ENCODE assay signal across 8 cellular contexts in the genomic region with DNA sequence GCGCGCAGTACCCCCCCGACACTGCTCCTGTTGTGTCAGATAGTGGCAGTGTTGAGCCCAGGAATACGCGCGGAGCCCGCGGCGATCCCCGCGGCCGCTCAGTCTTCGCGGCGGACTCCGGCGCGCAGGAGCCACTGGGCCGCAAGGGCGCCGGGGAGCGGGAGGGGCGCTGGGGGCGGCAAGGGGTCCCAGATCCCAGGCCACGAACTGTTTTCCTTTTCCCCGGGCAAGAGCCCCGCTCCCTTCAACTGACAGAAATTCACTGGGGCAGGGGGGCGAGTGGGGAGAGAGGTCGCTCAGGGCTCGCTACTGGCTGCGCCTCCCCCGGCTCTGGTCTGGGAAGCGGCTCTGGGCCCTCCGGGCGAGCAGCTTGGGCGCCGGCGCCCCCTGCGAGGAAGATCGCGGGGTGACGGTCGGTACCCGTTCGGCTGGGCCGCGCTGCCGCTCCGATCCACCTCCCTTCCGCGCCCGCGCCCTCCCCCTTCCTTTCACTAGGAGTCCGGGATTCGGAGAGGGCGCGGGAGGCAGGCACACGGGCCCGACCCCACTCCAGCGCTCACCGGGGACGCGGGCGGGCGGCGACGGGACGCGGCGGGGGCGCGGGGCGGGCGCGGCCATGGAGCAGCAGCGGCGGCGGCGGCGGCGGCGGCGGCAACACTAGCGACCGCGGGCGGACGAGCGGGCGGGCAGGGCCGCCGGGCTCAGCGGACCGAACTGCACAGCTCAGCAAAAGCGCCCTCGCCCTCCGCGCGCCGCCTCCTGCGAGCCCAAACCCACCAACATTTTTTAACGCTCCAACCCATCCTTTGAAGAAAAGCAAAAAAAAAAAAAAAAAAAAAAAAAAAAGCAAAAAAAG. TPM values are rescaled to one million over a fixed set of nuclear protein-coding genes. Genes with fewer than 3 reads are reported as not detected.
A peak's percentile ranks its signal among the peaks of the same experiment; 100 is the strongest.
DNase-seq lines count a peak whose midpoint lies in the region; ATAC-seq and TF ChIP-seq lines count a peak whose summit lies in the region.

No MANE protein-coding gene starts in this region.

- H3K9me2 ChIP-seq in PC-9 (ENCODE audit: insufficient read depth), result no peaks in the 10 kb centered on the region

- peak overlapping the region; percentile 80 for H3K4me2 ChIP-seq in DND-41 (ENCODE audit: insufficient read depth, low read length)
- peak overlapping the region; percentile 78 for H3K4me2 ChIP-seq in PC-9

- H3K9me3 ChIP-seq in DND-41 (ENCODE audit: insufficient read depth, low read length, severe bottlenecking), result no peaks in the 10 kb centered on the region
- no peaks in the 10 kb centered on the region for H3K9me3 ChIP-seq in PC-9 (ENCODE audit: insufficient read depth, low read depth)

- H3K79me2 ChIP-seq in DND-41 (ENCODE audit: insufficient read depth, low read length) (no peaks in the 10 kb centered on the region), PC-9 (ENCODE audit: low read depth) (no peaks in the 10 kb centered on the region)

- peak overlapping the region; percentile 64 for H3K27ac ChIP-seq in DND-41 (ENCODE audit: low read length)
- H3K27ac ChIP-seq in PC-9, result peak overlapping the region; percentile 71

- H3K4me1 Mint-ChIP-seq in neural crest cell, result peaks cover 14% of the 10 kb centered on the region

- no peaks in the 10 kb centered on the region for H3K36me3 ChIP-seq in DND-41 (ENCODE audit: insufficient read depth, low read length)
- no peaks in the 10 kb centered on the region for H3K36me3 ChIP-seq in PC-9 (ENCODE audit: low read depth)

- DNase-seq in DND-41 (peak; percentile 84), PC-9 (peak; percentile 65 to 73), fibroblast of villous mesenchyme (ENCODE audit: low read depth) (peak; percentile 90), neural crest cell (ENCODE audit: low read depth, low spot score) (peak; percentile 71), stromal cell of bone marrow (ENCODE audit: low read depth) (peak; percentile 81)
- peak; percentile 87 for DNase-seq in activated effector memory CD4-positive, alpha-beta T cell treated with anti-CD3 and anti-CD28 coated beads, Interleukin-2, amount 50 U/mL, for 16 hours

- TF ChIP-seq RAD21 in Ishikawa (IDR thresholded peaks at IDR 0.05; ENCODE audit: low read depth), result peak; percentile 71

- TF ChIP-seq EP300 in Ishikawa (IDR thresholded peaks at IDR 0.05; ENCODE audit: borderline replicate concordance), result no peak

- CTCF ChIA-PET in PC-9 (lab: Charles Lee), result no interaction called here

- ATAC-seq in DND-41 (ENCODE audit: insufficient read depth, low read depth) (peak; percentile 92), GM21619 (IDR thresholded peaks at IDR 0.05; ENCODE audit: unreplicated experiment) (peak; percentile 89)

- H3K4me1 ChIP-seq in DND-41 (ENCODE audit: insufficient read depth, low read length) (peaks cover 32% of the 10 kb centered on the region), PC-9 (replicated peaks; ENCODE audit: insufficient read depth) (peaks cover 11% of the 10 kb centered on the region)

- H3K4me3 ChIP-seq in DND-41 (ENCODE audit: low read depth in 1 of 2, low read length in 2 of 2), result peak overlapping the region; percentile 50 to 66
- peak overlapping the region; percentile 91 for H3K4me3 ChIP-seq in PC-9
- peak overlapping the region; percentile 68 for H3K4me3 ChIP-seq in fibroblast of villous mesenchyme (ENCODE audit: low read depth, low read length)

- POLR2A ChIA-PET in PC-9 (lab: Charles Lee; ENCODE audit: unreplicated experiment), result interaction anchor here (0.6 to 0.7 kb wide), 4 partner anchors 10 to 431 kb away, joined by 3 to 6 read pairs (median 3); no protein-coding TSS in a partner anchor

- H3K27me3 Mint-ChIP-seq in neural crest cell (ENCODE audit: low read depth), result peaks cover 6% of the 10 kb centered on the region

- H3K27ac Mint-ChIP-seq in neural crest cell (ENCODE audit: unreplicated experiment), result no peak overlapping the region

- TF ChIP-seq CTCF in DND-41 (IDR thresholded peaks at IDR 0.05; ENCODE audit: borderline replicate concordance, extremely low read depth, low read length, poor library complexity, severe bottlenecking) (peak; percentile 73), PC-9 (conservative IDR thresholded peaks at IDR 0.05) (peak; percentile 68; the same call in 1 of the 2 replicates), fibroblast of villous mesenchyme (IDR thresholded peaks at IDR 0.05; ENCODE audit: insufficient read depth, low read depth, low read length) (peak; percentile 57), neural crest cell (conservative IDR thresholded peaks at IDR 0.05) (peak; percentile 64)

- peak overlapping the region; percentile 77 for H2AFZ ChIP-seq in DND-41 (ENCODE audit: low read depth, low read length)
- H2AFZ ChIP-seq in PC-9, result peak overlapping the region; percentile 95

- intact Hi-C loops in PC-9 (cut with micrococcal nuclease; ENCODE audit: unreplicated experiment), result loop anchor here (2.0 to 10.0 kb wide), 3 partner anchors 42 to 544 kb away; no protein-coding TSS in a partner anchor

- no peaks in the 10 kb centered on the region for H3K9me3 Mint-ChIP-seq in neural crest cell

- no TSS peak for BruUV-seq in PC-9 (replicated peaks; lab: Mats Ljungman, UMichigan)

- H3K4me3 Mint-ChIP-seq in neural crest cell, result peak overlapping the region; percentile 73

- H4K20me1 ChIP-seq in DND-41 (ENCODE audit: insufficient read depth, low read length) (no peaks in the 10 kb centered on the region), PC-9 (ENCODE audit: insufficient read depth) (no peaks in the 10 kb centered on the region)

- H3K9ac ChIP-seq in DND-41 (ENCODE audit: low read depth, low read length), result peak overlapping the region; percentile 72

- H3K27me3 ChIP-seq in DND-41 (ENCODE audit: insufficient read depth, low read length, poor library complexity) (peaks cover 33% of the 10 kb centered on the region), PC-9 (ENCODE audit: insufficient read depth, low read depth) (no peaks in the 10 kb centered on the region)

- H3K36me3 Mint-ChIP-seq in neural crest cell (ENCODE audit: low read depth), result no peaks in the 10 kb centered on the region

- H3F3A ChIP-seq in PC-9 (ENCODE audit: insufficient read depth, low read depth), result no peaks in the 10 kb centered on the region

TF ChIP-seq in Ishikawa, 13 proteins besides CTCF, POLR2A, EP300 and RAD21:
- TF ChIP-seq, protein P1, sequence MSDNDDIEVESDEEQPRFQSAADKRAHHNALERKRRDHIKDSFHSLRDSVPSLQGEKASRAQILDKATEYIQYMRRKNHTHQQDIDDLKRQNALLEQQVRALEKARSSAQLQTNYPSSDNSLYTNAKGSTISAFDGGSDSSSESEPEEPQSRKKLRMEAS (IDR thresholded peaks at IDR 0.05), result peak; percentile 40
- TF ChIP-seq, protein P2, sequence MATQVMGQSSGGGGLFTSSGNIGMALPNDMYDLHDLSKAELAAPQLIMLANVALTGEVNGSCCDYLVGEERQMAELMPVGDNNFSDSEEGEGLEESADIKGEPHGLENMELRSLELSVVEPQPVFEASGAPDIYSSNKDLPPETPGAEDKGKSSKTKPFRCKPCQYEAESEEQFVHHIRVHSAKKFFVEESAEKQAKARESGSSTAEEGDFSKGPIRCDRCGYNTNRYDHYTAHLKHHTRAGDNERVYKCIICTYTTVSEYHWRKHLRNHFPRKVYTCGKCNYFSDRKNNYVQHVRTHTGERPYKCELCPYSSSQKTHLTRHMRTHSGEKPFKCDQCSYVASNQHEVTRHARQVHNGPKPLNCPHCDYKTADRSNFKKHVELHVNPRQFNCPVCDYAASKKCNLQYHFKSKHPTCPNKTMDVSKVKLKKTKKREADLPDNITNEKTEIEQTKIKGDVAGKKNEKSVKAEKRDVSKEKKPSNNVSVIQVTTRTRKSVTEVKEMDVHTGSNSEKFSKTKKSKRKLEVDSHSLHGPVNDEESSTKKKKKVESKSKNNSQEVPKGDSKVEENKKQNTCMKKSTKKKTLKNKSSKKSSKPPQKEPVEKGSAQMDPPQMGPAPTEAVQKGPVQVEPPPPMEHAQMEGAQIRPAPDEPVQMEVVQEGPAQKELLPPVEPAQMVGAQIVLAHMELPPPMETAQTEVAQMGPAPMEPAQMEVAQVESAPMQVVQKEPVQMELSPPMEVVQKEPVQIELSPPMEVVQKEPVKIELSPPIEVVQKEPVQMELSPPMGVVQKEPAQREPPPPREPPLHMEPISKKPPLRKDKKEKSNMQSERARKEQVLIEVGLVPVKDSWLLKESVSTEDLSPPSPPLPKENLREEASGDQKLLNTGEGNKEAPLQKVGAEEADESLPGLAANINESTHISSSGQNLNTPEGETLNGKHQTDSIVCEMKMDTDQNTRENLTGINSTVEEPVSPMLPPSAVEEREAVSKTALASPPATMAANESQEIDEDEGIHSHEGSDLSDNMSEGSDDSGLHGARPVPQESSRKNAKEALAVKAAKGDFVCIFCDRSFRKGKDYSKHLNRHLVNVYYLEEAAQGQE (IDR thresholded peaks at IDR 0.05; ENCODE audit: low read depth), result no peak
- TF ChIP-seq NFIC (IDR thresholded peaks at IDR 0.05), result no peak
- no peak for TF ChIP-seq CREB1 (IDR thresholded peaks at IDR 0.05; ENCODE audit: low read depth)
- TF ChIP-seq CEBPB (IDR thresholded peaks at IDR 0.05), result no peak
- peak; percentile 93 for TF ChIP-seq ZBTB7A (IDR thresholded peaks at IDR 0.05; ENCODE audit: low read depth)
- TF ChIP-seq, protein P3, sequence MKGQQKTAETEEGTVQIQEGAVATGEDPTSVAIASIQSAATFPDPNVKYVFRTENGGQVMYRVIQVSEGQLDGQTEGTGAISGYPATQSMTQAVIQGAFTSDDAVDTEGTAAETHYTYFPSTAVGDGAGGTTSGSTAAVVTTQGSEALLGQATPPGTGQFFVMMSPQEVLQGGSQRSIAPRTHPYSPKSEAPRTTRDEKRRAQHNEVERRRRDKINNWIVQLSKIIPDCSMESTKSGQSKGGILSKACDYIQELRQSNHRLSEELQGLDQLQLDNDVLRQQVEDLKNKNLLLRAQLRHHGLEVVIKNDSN (IDR thresholded peaks at IDR 0.05), result no peak
- no peak for TF ChIP-seq TEAD4 (IDR thresholded peaks at IDR 0.05)
- TF ChIP-seq TCF12 (IDR thresholded peaks at IDR 0.05; ENCODE audit: low read depth), result no peak
- TF ChIP-seq TAF1 (IDR thresholded peaks at IDR 0.05; ENCODE audit: low read depth), result peak; percentile 55; the same call in 1 of the 2 replicates

RNA-seq across cellular contexts. Expression of a gene that starts 1.4 kb away (rescaled TPM):
- total RNA-seq in PC-9 (2021), result 8.3 and 9.0 TPM in 2 replicates
- total RNA-seq in fibroblast of villous mesenchyme, result 2.6 and 2.9 TPM in 2 replicates
- total RNA-seq in neural crest cell, result 38.9 and 39.3 TPM in 2 replicates

Comparison
In these comparisons a context has a peak if more than half of its experiments do, and no peak if none do; other contexts are left out.
1. Peak in every context shown above with its lines: DNase-seq, ATAC-seq, H3K4me3 ChIP-seq and H3K27ac ChIP-seq.